In genomic region chr5:127313847-127314473, GRCh38 we compare ENCODE assay signal across 8 cellular contexts. TPM values are rescaled to one million over a fixed set of nuclear protein-coding genes. Genes with fewer than 3 reads are reported as not detected.
DNase-seq lines count a peak whose midpoint lies in the region; ATAC-seq and TF ChIP-seq lines count a peak whose summit lies in the region.

No MANE protein-coding gene starts in this region.

- H3K4me1 ChIP-seq in adrenal gland (replicated peaks in 1 of 2): no peaks in the 10 kb centered on the region

- no peak for TF ChIP-seq POLR2A in adrenal gland (IDR thresholded peaks at IDR 0.05)

- peak; percentile 94 for TF ChIP-seq CTCF in GM06990 (IDR thresholded peaks at IDR 0.05; ENCODE audit: insufficient read depth, low read length, poor library complexity, severe bottlenecking)
- peak; percentile 12 for TF ChIP-seq CTCF in HL-60 (IDR thresholded peaks at IDR 0.05; ENCODE audit: insufficient read depth, low read length)
- TF ChIP-seq CTCF in adrenal gland (IDR thresholded peaks at IDR 0.05): peak; percentile 42 to 82 (median 66)

- intact Hi-C loops in adrenal gland (cut with DNase I): loop anchor here in 1 of 2 donors (5.0 kb wide), 1 partner anchor 477 kb away; no protein-coding TSS in a partner anchor

- H3K9me3 ChIP-seq in adrenal gland (replicated peaks in 1 of 3): no peaks in the 10 kb centered on the region

- H3K27me3 ChIP-seq in GM06990 (replicated peaks; ENCODE audit: control insufficient read depth, insufficient read depth, low read length): no peaks in the 10 kb centered on the region
- no peaks in the 10 kb centered on the region for H3K27me3 ChIP-seq in HL-60 (ENCODE audit: insufficient read depth, poor library complexity, severe bottlenecking)
- H3K27me3 ChIP-seq in adrenal gland: no peaks in the 10 kb centered on the region

- H3K4me3 ChIP-seq in GM06990 (replicated peaks; ENCODE audit: low read depth, low read length): no peak overlapping the region
- H3K4me3 ChIP-seq in HL-60 (replicated peaks; ENCODE audit: insufficient read depth, low read length): no peak overlapping the region
- no peak overlapping the region for H3K4me3 ChIP-seq in adrenal gland

- H3K27ac ChIP-seq in HL-60 (replicated peaks) (no peak overlapping the region), adrenal gland (no peak overlapping the region)

- 35 to 50% (median 42%) methylated on average over 7 of the region's 7 CpGs for WGBS in adrenal gland, 4 donors

- DNase-seq in GM06990 (ENCODE audit: extremely low read depth, insufficient read length): peak; percentile 24
- peak; percentile 8 to 25 for DNase-seq in HL-60 (ENCODE audit: low read depth in 1 of 2, low spot score in 1 of 2)
- DNase-seq in T-helper 1 cell: peak; percentile 29 to 63 (median 40)
- peak; percentile 48 to 85 (median 66) for DNase-seq in adrenal gland
- DNase-seq in iris pigment epithelial cell (ENCODE audit: low read depth): peak; percentile 55
- peak; percentile 71 for DNase-seq in stimulated activated CD4-positive, alpha-beta T cell treated with anti-CD3 and anti-CD28 coated beads, Interleukin-4, amount 100 ng/mL, for 1 hour
- no peak for DNase-seq in NCI-H128 (lab: John Stamatoyannopoulos, UW; ENCODE audit: unreplicated experiment)

- H3K36me3 ChIP-seq in GM06990 (ENCODE audit: control insufficient read depth, insufficient read depth, low read length) (no peaks in the 10 kb centered on the region), adrenal gland (replicated peaks in 1 of 2) (no peaks in the 10 kb centered on the region)

- ATAC-seq in GM21423 (IDR thresholded peaks at IDR 0.05; ENCODE audit: unreplicated experiment): peak; percentile 99

RNA-seq across cellular contexts. Expression of gene MEGF10, which starts 23.4 kb away (rescaled TPM):
- 10 to 100 TPM in 5 of 8 donors, 1 to 10 TPM in 3; 1.1 to 45.1 (median 13.9) TPM for total RNA-seq in adrenal gland
- polyA plus RNA-seq in adrenal gland: 1 to 10 TPM in 2 of 3 donors, under 1 TPM in 1; 0.94 to 2.1 (median 1.1) TPM

Comparison
In these comparisons a context has a peak if more than half of its experiments do, and no peak if none do; other contexts are left out.
1. CTCF ChIP-seq: peak in every context shown above with its lines; median percentile 94 in GM06990; 66 in adrenal gland; 12 in HL-60.